Comparison of ENCODE assay signal across 9 cellular contexts in the genomic region with DNA sequence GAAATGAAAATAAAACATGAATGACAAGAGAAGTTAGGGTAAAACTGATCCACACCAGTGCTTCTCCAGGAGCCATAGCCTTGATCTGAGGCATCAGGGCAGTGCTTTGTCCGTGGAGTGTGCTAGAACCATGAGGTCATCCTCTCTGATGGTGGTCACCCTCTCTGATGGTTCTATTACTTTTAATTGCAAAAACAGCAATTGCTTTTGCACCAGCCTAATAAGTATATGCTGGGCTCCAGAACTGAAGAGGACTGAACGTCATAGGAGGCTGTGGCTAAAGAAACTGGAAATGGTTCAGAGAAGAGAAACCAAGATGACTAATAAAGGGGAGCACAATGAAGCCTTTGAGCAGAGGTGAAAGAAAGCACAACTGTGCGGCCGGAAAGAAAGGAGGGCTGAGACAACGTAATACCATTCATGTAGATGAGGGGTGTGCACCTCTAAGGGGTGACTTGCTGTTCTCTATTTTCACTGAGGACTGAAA. TPM values are rescaled to one million over a fixed set of nuclear protein-coding genes. Genes with fewer than 3 reads are reported as not detected.
DNase-seq lines count a peak whose midpoint lies in the region; ATAC-seq and TF ChIP-seq lines count a peak whose summit lies in the region.
"Had no signal": no experiment of that assay in that cellular context is flagged by ENCODE, and none has a peak within 500 bp of the region (broad histone marks: within the 10 kb centered on the region; RNA-seq: fewer than 3 reads in every experiment).

No MANE protein-coding gene starts in this region.

- H3K4me2 ChIP-seq in SK-N-SH (0 out of 2 replicates have a peak overlapping the region, but pooled peaks have one; percentile 4), mammary epithelial cell (ENCODE audit: insufficient read depth, low read depth, low read length) (peak overlapping the region; percentile 78)

- H3K9me2 ChIP-seq in SK-N-SH = no peaks in the 10 kb centered on the region

- no peak overlapping the region for H3K4me3 Mint-ChIP-seq in type B pancreatic cell
- H3K4me3 Mint-ChIP-seq: nephron had no signal

- H3K27ac ChIP-seq in SK-N-SH (ENCODE audit: low read depth in 2 of 2, low read length in 1 of 2) (no peak overlapping the region), mammary epithelial cell (ENCODE audit: insufficient read depth, low read depth, low read length) (peak overlapping the region; percentile 100), gastrocnemius medialis (peak overlapping the region in 3 of 4 donors; percentile 36 to 58 (median 45))

- ATAC-seq in GM18868 (IDR thresholded peaks at IDR 0.05; ENCODE audit: unreplicated experiment) = peak; percentile 97
- peak; percentile 99 for ATAC-seq in HG02852 (IDR thresholded peaks at IDR 0.05; ENCODE audit: unreplicated experiment)
- peak; percentile 36 to 51 for ATAC-seq in gastrocnemius medialis

- no peak overlapping the region for H3K4me3 ChIP-seq in SK-N-SH (ENCODE audit: low read depth in 2 of 2, low read length in 1 of 2)
- peak overlapping the region in 2 of 3 experiments; percentile 13 to 14 for H3K4me3 ChIP-seq in mammary epithelial cell (replicated peaks in 1 of 3; ENCODE audit: insufficient read depth in 1 of 3, low read depth in 2 of 3, low read length in 3 of 3)
- H3K4me3 ChIP-seq in gastrocnemius medialis = no peak overlapping the region

- dilution Hi-C loops in mammary epithelial cell (cut with HindIII; ENCODE audit: low sequenced_read_pairs) = no loop called here

- POLR2A ChIA-PET in SK-N-SH (lab: Yijun Ruan, JAX) = no interaction called here

- H3K36me3 Mint-ChIP-seq in type B pancreatic cell = no peaks in the 10 kb centered on the region

- 69% methylated on average over 5 of the region's 5 CpGs for WGBS in SK-N-SH (ENCODE audit: low lambda C conversion rate)
- WGBS in mammary epithelial cell (ENCODE audit: low coverage, missing lambda C conversion rate) = 0% methylated on average over 5 of the region's 5 CpGs

- H3K9me3 Mint-ChIP-seq in type B pancreatic cell = peaks cover 2% of the 10 kb centered on the region
- H3K9me3 Mint-ChIP-seq: nephron had no signal

- intact Hi-C loops in mammary epithelial cell (cut with micrococcal nuclease) = loop anchor here (2.0 kb wide), 2 partner anchors 16 to 42 kb away; no protein-coding TSS in a partner anchor
- intact Hi-C loops in gastrocnemius medialis (cut with DNase I; ENCODE audit: low total_unique reads) = no loop called here

- CTCF ChIA-PET in SK-N-SH (lab: Yijun Ruan, JAX) (no interaction called here), mammary epithelial cell (lab: Charles Lee; ENCODE audit: low non-redundant PET) (no interaction called here)

- H2AFZ ChIP-seq in SK-N-SH (ENCODE audit: low read depth) (no peak overlapping the region), mammary epithelial cell (ENCODE audit: low read depth, low read length) (no peak overlapping the region)

- H3K4me1 ChIP-seq in SK-N-SH (ENCODE audit: control insufficient read depth in 1 of 2, insufficient read depth in 2 of 2, low read depth in 1 of 2, low read length in 1 of 2) (peaks cover 0 to 4% of the 10 kb centered on the region in 2 experiments; a peak in 1 of 4 replicates), mammary epithelial cell (ENCODE audit: insufficient read depth, low read length) (peaks cover 31% of the 10 kb centered on the region), gastrocnemius medialis (peaks cover 15 to 17% of the 10 kb centered on the region in 2 donors)

- no peak overlapping the region for H3K9ac ChIP-seq in SK-N-SH
- peak overlapping the region; percentile 86 for H3K9ac ChIP-seq in mammary epithelial cell (ENCODE audit: insufficient read depth, low read length)

- H3K79me2 ChIP-seq in SK-N-SH (ENCODE audit: insufficient read depth) = no peaks in the 10 kb centered on the region
- no peaks in the 10 kb centered on the region for H3K79me2 ChIP-seq in mammary epithelial cell (ENCODE audit: insufficient read depth, low read length)

- no peak for TF ChIP-seq POLR2A in gastrocnemius medialis (IDR thresholded peaks at IDR 0.05)

- in situ Hi-C loops in mammary epithelial cell (cut with MboI; ENCODE audit: low sequenced_read_pairs in 2 of 2) = no loop called here
- in situ Hi-C loops in gastrocnemius medialis (cut with MboI; ENCODE audit: low sequenced_read_pairs in 4 of 4) = no loop called here

- no peaks in the 10 kb centered on the region for H3K27me3 Mint-ChIP-seq in type B pancreatic cell

- H3K36me3 ChIP-seq in SK-N-SH (replicated peaks in 1 of 2; ENCODE audit: control insufficient read depth in 1 of 2, insufficient read depth in 2 of 2, low read length in 1 of 2) = no peaks in the 10 kb centered on the region
- H3K36me3 ChIP-seq in mammary epithelial cell (ENCODE audit: insufficient read depth, low read length) = no peaks in the 10 kb centered on the region
- H3K36me3 ChIP-seq in gastrocnemius medialis = no peaks in the 10 kb centered on the region

- DNase-seq in SK-N-SH (no peak), mammary epithelial cell (peak; percentile 99), gastrocnemius medialis (no peak), type B pancreatic cell (ENCODE audit: extremely low spot score, unreplicated experiment) (no peak), T1000 (lab: John Stamatoyannopoulos, UW) (no peak), mucosa of gallbladder (ENCODE audit: low spot score) (no peak)

- no peak for TF ChIP-seq CTCF in SK-N-SH (IDR thresholded peaks at IDR 0.05)
- TF ChIP-seq CTCF in mammary epithelial cell (conservative IDR thresholded peaks at IDR 0.05 in 1 of 2, IDR thresholded peaks at IDR 0.05 in 1 of 2; ENCODE audit: extremely low read depth in 1 of 2, insufficient read depth in 1 of 2, low read depth in 1 of 2, low read length in 2 of 2) = no peak
- no peak for TF ChIP-seq CTCF in gastrocnemius medialis (IDR thresholded peaks at IDR 0.05 in 4 of 5, conservative IDR thresholded peaks at IDR 0.05 in 1 of 5)
- TF ChIP-seq CTCF in type B pancreatic cell (conservative IDR thresholded peaks at IDR 0.05) = no peak

- H3K9me3 ChIP-seq in SK-N-SH (no peaks in the 10 kb centered on the region), mammary epithelial cell (replicated peaks; ENCODE audit: insufficient read depth, low read length) (no peaks in the 10 kb centered on the region), gastrocnemius medialis (no peaks in the 10 kb centered on the region)

- H3K27me3 ChIP-seq in SK-N-SH (ENCODE audit: insufficient read depth) = no peaks in the 10 kb centered on the region
- H3K27me3 ChIP-seq in mammary epithelial cell (ENCODE audit: insufficient read depth, low read length) = no peaks in the 10 kb centered on the region
- no peaks in the 10 kb centered on the region for H3K27me3 ChIP-seq in gastrocnemius medialis

- H3K27ac Mint-ChIP-seq in type B pancreatic cell = no peak overlapping the region
- H3K27ac Mint-ChIP-seq: nephron had no signal

- TF ChIP-seq RAD21 in SK-N-SH (IDR thresholded peaks at IDR 0.05; ENCODE audit: low read length) = no peak

- H4K20me1 ChIP-seq in SK-N-SH (ENCODE audit: insufficient read depth) (no peaks in the 10 kb centered on the region), mammary epithelial cell (ENCODE audit: insufficient read depth, low read length) (no peaks in the 10 kb centered on the region)

- no TSS peak for BruUV-seq in mammary epithelial cell (replicated peaks; lab: Mats Ljungman, UMichigan)

- H3K4me1 Mint-ChIP-seq in type B pancreatic cell (ENCODE audit: unreplicated experiment) = peaks cover 10% of the 10 kb centered on the region

- no peak for TF ChIP-seq EP300 in SK-N-SH (IDR thresholded peaks at IDR 0.05; ENCODE audit: borderline replicate concordance in 1 of 2, low read depth in 1 of 2, low read length in 1 of 2)

- no peaks in the 10 kb centered on the region for H3F3A ChIP-seq in SK-N-SH (replicated peaks; ENCODE audit: insufficient read depth)

TF ChIP-seq in SK-N-SH, 30 proteins besides CTCF, POLR2A, EP300 and RAD21 (continues in another document):
- TF ChIP-seq ELF1 (IDR thresholded peaks at IDR 0.05) (no peak), POLR2AphosphoS5 (IDR thresholded peaks at IDR 0.05; ENCODE audit: low read depth, low read length) (no peak), YY1 (IDR thresholded peaks at IDR 0.05; ENCODE audit: low read depth) (no peak), REST (IDR thresholded peaks at IDR 0.05; ENCODE audit: low read depth, low read length) (no peak), NFIC (IDR thresholded peaks at IDR 0.05; ENCODE audit: borderline replicate concordance) (no peak)

RNA-seq across cellular contexts. Expression of gene TMEM154, which starts 17.0 kb away (rescaled TPM):
- polyA plus RNA-seq in SK-N-SH (2012; rRNA removed) (0.58 and 0.62 TPM in 2 replicates), mammary epithelial cell (22.9 TPM)
- 0.58 and 0.67 TPM in 2 replicates for polyA plus RNA-seq in SK-N-SH (2012; cell fraction: cytosol; rRNA removed)
- polyA plus RNA-seq in SK-N-SH (2012; cell fraction: nucleus; rRNA removed) = 0.46 and 0.86 TPM in 2 replicates
- total RNA-seq in mammary epithelial cell (100 to 1,000 TPM in 1 of 2 donors, 10 to 100 TPM in 1; 15.2 to 119 TPM), gastrocnemius medialis (1 to 10 TPM in 2 of 4 donors, under 1 TPM in 2; 0.15 to 2.0 (median 0.70) TPM), type B pancreatic cell (ENCODE audit: low replicate concordance) (11.1 and 70.9 TPM in 2 replicates), mucosa of gallbladder (2.2 TPM)
- polyA minus RNA-seq in mammary epithelial cell = 40.9 TPM

Comparison
In these comparisons a context has a peak if more than half of its experiments do, and no peak if none do; other contexts are left out.
1. ATAC-seq: peak in every context shown above with its lines; median percentile 99 in HG02852; 97 in GM18868; 44 in gastrocnemius medialis.
2. H3K27ac ChIP-seq: peak in mammary epithelial cell (single experiment) and gastrocnemius medialis (3 of 4); none in SK-N-SH (0 of 2).
3. H3K4me3 ChIP-seq: peak in mammary epithelial cell (2 of 3); none in SK-N-SH (0 of 2) and gastrocnemius medialis (0 of 4).